ENCODE assay signal across 2 cellular contexts in the genomic region with DNA sequence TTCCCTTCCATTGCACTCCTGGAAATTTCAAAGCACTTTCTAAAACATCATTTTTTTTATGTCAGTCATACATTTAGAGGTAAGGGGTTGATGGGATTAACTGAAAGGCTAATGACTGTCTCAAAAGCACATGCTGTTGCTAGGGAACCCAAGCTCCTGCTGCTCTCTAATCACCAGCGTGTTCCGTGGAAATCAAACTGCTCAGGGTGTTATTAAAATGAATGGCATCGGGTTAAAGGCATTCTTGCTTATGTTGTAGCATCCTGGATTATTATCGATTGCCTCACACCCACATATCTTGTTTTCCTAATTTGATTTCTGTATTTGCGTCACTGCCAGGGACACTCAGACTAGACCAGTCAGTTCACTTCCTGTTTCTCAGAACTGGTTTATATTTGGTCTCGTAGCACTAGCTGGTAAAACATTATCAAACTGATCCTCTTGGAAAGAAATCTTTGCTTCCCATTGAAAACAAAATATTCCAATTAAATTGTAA.
TF ChIP-seq lines count a peak whose summit lies in the region.

No MANE protein-coding gene starts in this region.

TF ChIP-seq in IMR-90, 13 proteins besides CTCF, POLR2A, EP300 and RAD21 (continued from another document):
- TF ChIP-seq RFX5 (IDR thresholded peaks at IDR 0.05; ENCODE audit: low read depth, low read length) (no peak), FOS (IDR thresholded peaks at IDR 0.05; ENCODE audit: low read depth, low read length) (0 out of 2 replicates have a peak, but pooled peaks have one; percentile 30), MAZ (IDR thresholded peaks at IDR 0.05; ENCODE audit: borderline replicate concordance, low read depth, low read length) (no peak), CEBPB (IDR thresholded peaks at IDR 0.05; ENCODE audit: low read depth, low read length) (peak; percentile 95), RCOR1 (IDR thresholded peaks at IDR 0.05; ENCODE audit: insufficient replicate concordance, low read length) (no peak)
TF ChIP-seq in IMR-90: peak in this region for 2.

TF ChIP-seq in neural cell, 6 proteins besides CTCF, POLR2A, EP300 and RAD21:
- TF ChIP-seq, protein P1, sequence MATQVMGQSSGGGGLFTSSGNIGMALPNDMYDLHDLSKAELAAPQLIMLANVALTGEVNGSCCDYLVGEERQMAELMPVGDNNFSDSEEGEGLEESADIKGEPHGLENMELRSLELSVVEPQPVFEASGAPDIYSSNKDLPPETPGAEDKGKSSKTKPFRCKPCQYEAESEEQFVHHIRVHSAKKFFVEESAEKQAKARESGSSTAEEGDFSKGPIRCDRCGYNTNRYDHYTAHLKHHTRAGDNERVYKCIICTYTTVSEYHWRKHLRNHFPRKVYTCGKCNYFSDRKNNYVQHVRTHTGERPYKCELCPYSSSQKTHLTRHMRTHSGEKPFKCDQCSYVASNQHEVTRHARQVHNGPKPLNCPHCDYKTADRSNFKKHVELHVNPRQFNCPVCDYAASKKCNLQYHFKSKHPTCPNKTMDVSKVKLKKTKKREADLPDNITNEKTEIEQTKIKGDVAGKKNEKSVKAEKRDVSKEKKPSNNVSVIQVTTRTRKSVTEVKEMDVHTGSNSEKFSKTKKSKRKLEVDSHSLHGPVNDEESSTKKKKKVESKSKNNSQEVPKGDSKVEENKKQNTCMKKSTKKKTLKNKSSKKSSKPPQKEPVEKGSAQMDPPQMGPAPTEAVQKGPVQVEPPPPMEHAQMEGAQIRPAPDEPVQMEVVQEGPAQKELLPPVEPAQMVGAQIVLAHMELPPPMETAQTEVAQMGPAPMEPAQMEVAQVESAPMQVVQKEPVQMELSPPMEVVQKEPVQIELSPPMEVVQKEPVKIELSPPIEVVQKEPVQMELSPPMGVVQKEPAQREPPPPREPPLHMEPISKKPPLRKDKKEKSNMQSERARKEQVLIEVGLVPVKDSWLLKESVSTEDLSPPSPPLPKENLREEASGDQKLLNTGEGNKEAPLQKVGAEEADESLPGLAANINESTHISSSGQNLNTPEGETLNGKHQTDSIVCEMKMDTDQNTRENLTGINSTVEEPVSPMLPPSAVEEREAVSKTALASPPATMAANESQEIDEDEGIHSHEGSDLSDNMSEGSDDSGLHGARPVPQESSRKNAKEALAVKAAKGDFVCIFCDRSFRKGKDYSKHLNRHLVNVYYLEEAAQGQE (IDR thresholded peaks at IDR 0.05; ENCODE audit: borderline replicate concordance), result no peak
- TF ChIP-seq EZH2 (IDR thresholded peaks at IDR 0.05; ENCODE audit: borderline replicate concordance, insufficient read depth, low read length, poor library complexity, severe bottlenecking) (no peak), MXI1 (conservative IDR thresholded peaks at IDR 0.05; ENCODE audit: poor library complexity, severe bottlenecking) (peak; percentile 49), SMC3 (conservative IDR thresholded peaks at IDR 0.05; ENCODE audit: poor library complexity) (no peak), TAF1 (IDR thresholded peaks at IDR 0.05; ENCODE audit: low read depth) (no peak), POLR2AphosphoS5 (IDR thresholded peaks at IDR 0.05) (peak; percentile 35)
